1 cellular context compared by ENCODE assay signal in the genomic region with DNA sequence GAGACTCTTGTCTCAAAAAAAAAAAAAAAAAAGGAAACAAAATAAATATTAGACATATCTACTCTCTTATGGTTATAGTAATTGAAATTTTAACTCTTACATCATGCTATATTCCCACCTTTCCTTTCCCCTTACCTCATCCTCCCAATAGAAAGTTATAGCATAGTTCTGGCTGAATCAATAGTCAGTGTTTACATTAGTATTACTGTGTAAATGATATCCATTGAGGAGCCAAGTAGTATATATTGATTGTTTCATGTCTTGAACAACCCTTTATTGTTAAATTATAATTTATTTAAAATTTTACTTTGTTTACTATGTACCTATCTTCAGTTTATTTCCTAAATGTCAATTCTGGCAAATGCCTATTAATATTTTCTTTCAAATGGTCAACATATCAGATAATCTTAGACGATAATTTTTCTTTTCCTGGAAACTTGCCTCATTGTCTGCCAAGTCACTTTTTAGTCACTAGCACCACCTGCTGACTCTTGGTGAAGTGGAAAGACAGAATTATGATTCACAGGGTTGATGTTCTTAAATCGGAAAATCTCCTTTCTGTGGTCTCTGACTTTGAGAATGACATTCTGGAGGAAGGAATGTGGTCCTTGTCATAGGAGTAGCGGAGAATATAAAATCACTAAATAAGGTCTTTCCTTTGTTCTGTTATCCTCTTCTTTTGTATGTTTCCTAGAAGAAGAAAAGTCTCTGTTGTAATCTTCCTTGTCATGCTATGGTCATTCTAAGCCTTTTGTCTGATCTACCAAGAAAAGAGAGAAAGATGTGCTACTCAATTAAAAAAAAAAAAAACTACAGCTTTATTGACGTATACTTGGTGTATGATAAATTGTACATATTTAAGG.
TF ChIP-seq lines count a peak whose summit lies in the region.

No MANE protein-coding gene starts in this region.

TF ChIP-seq in SK-N-SH treated with all-trans-retinoic acid at 6 μM for 48 hours, 23 proteins besides CTCF, POLR2A, EP300 and RAD21 (continued from another document):
- TF ChIP-seq, protein P1, sequence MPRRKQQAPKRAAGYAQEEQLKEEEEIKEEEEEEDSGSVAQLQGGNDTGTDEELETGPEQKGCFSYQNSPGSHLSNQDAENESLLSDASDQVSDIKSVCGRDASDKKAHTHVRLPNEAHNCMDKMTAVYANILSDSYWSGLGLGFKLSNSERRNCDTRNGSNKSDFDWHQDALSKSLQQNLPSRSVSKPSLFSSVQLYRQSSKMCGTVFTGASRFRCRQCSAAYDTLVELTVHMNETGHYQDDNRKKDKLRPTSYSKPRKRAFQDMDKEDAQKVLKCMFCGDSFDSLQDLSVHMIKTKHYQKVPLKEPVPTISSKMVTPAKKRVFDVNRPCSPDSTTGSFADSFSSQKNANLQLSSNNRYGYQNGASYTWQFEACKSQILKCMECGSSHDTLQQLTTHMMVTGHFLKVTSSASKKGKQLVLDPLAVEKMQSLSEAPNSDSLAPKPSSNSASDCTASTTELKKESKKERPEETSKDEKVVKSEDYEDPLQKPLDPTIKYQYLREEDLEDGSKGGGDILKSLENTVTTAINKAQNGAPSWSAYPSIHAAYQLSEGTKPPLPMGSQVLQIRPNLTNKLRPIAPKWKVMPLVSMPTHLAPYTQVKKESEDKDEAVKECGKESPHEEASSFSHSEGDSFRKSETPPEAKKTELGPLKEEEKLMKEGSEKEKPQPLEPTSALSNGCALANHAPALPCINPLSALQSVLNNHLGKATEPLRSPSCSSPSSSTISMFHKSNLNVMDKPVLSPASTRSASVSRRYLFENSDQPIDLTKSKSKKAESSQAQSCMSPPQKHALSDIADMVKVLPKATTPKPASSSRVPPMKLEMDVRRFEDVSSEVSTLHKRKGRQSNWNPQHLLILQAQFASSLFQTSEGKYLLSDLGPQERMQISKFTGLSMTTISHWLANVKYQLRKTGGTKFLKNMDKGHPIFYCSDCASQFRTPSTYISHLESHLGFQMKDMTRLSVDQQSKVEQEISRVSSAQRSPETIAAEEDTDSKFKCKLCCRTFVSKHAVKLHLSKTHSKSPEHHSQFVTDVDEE (CRISPR knock-in tag; IDR thresholded peaks at IDR 0.05), result no peak
- TF ChIP-seq GLIS3 (CRISPR knock-in tag; IDR thresholded peaks at IDR 0.05) (no peak), TCF4 (CRISPR knock-in tag; IDR thresholded peaks at IDR 0.05; ENCODE audit: borderline replicate concordance) (no peak), ZNF565 (CRISPR knock-in tag; conservative IDR thresholded peaks at IDR 0.05; ENCODE audit: low read depth) (no peak), ZC3H10 (CRISPR knock-in tag; IDR thresholded peaks at IDR 0.05) (no peak)
